In genomic region chr15:45126535-45127158, GRCh38 we compare ENCODE assay signal across 8 cellular contexts. TPM values are rescaled to one million over a fixed set of nuclear protein-coding genes. Genes with fewer than 3 reads are reported as not detected.
A peak's percentile ranks its signal among the peaks of the same experiment; 100 is the strongest.
DNase-seq lines count a peak whose midpoint lies in the region; ATAC-seq, FAIRE-seq and TF ChIP-seq lines count a peak whose summit lies in the region.

No MANE protein-coding gene starts in this region.

- H4K20me1 ChIP-seq in OCI-LY7 (ENCODE audit: insufficient read depth, low read length): no peaks in the 10 kb centered on the region
- H4K20me1 ChIP-seq in neural progenitor cell (ENCODE audit: low read depth): peaks cover 12% of the 10 kb centered on the region

- POLR2A ChIA-PET in AG04449 (lab: Yijun Ruan, JAX) (no interaction called here), OCI-LY7 (lab: Charles Lee) (interaction anchor here (1.2 kb wide), 1 partner anchor 50 kb away, joined by 3 read pairs; no protein-coding TSS in a partner anchor)

- H3K27me3 Mint-ChIP-seq in neural progenitor cell (ENCODE audit: insufficient read depth, low read depth): peaks cover 46% of the 10 kb centered on the region

- no TSS peak for BruUV-seq in OCI-LY7 (replicated peaks; lab: Mats Ljungman, UMichigan)

- H3F3A ChIP-seq in neural progenitor cell (ENCODE audit: low read depth): no peaks in the 10 kb centered on the region

- H3K4me3 Mint-ChIP-seq in neural progenitor cell: no peak overlapping the region

- no peak for ATAC-seq in HG03135 (IDR thresholded peaks at IDR 0.05; ENCODE audit: unreplicated experiment)
- no peak for ATAC-seq in HG02938 (IDR thresholded peaks at IDR 0.05; ENCODE audit: unreplicated experiment)
- no peak for ATAC-seq in GM18907 (IDR thresholded peaks at IDR 0.05; ENCODE audit: unreplicated experiment)

- H3K9me3 ChIP-seq in OCI-LY7 (ENCODE audit: low read length) (no peaks in the 10 kb centered on the region), neural progenitor cell (ENCODE audit: low read depth) (no peaks in the 10 kb centered on the region)

- H3K4me3 ChIP-seq in AG04449 (ENCODE audit: low read depth, low read length) (no peak overlapping the region), OCI-LY7 (ENCODE audit: low read depth, low read length, poor library complexity, severe bottlenecking) (no peak overlapping the region), bronchial epithelial cell (ENCODE audit: low read depth, low read length) (no peak overlapping the region), neural progenitor cell (no peak overlapping the region)

- DNase-seq in AG04449 (ENCODE audit: low read depth, low spot score): no peak
- peak; percentile 24 for DNase-seq in G401 (ENCODE audit: low spot score)
- peak; percentile 49 for DNase-seq in OCI-LY7 (ENCODE audit: low spot score)
- peak; percentile 55 for DNase-seq in bronchial epithelial cell (ENCODE audit: low read depth)
- peak; percentile 32 for DNase-seq in neural progenitor cell (ENCODE audit: low spot score)

- no peaks in the 10 kb centered on the region for H3K4me1 Mint-ChIP-seq in neural progenitor cell

- H3K9me2 ChIP-seq in OCI-LY7 (ENCODE audit: insufficient read depth, low read length): no peaks in the 10 kb centered on the region

- H3K36me3 ChIP-seq in OCI-LY7 (ENCODE audit: insufficient read depth, low read length) (no peaks in the 10 kb centered on the region), bronchial epithelial cell (ENCODE audit: control insufficient read depth, insufficient read depth, low read length) (no peaks in the 10 kb centered on the region), neural progenitor cell (no peaks in the 10 kb centered on the region)

- FAIRE-seq in bronchial epithelial cell (lab: Jason Lieb, UNC): no peak

- no peaks in the 10 kb centered on the region for H3K36me3 Mint-ChIP-seq in neural progenitor cell

- H3K27ac ChIP-seq in OCI-LY7 (ENCODE audit: low read depth, low read length, poor library complexity, severe bottlenecking) (no peak overlapping the region), neural progenitor cell (no peak overlapping the region)

- H3K4me1 ChIP-seq in OCI-LY7 (ENCODE audit: insufficient read depth, low read length, poor library complexity, severe bottlenecking) (no peaks in the 10 kb centered on the region), neural progenitor cell (peaks cover 5% of the 10 kb centered on the region)

- in situ Hi-C loops in G401 (cut with HindIII; ENCODE audit: low sequenced_read_pairs): no loop called here

- H3K9me3 Mint-ChIP-seq in neural progenitor cell: no peaks in the 10 kb centered on the region

- no peak overlapping the region for H2AFZ ChIP-seq in OCI-LY7 (ENCODE audit: low read length)
- no peak overlapping the region for H2AFZ ChIP-seq in neural progenitor cell (replicated peaks)

- H3K79me2 ChIP-seq in OCI-LY7 (ENCODE audit: insufficient read depth, low read depth, low read length): no peaks in the 10 kb centered on the region
- H3K79me2 ChIP-seq in neural progenitor cell (ENCODE audit: low read depth): no peaks in the 10 kb centered on the region

- no peak overlapping the region for H3K9ac ChIP-seq in neural progenitor cell

- CTCF ChIA-PET in AG04449 (lab: Yijun Ruan, JAX): interaction anchor here (0.6 to 2.5 kb wide), 25 partner anchors 8 to 331 kb away, joined by 3 to 33 read pairs (median 4); partner anchors contain the start of genes DUOX2 and DUOXA2
- CTCF ChIA-PET in OCI-LY7 (lab: Charles Lee; ENCODE audit: unreplicated experiment): no interaction called here

- H3K27ac Mint-ChIP-seq in neural progenitor cell: no peak overlapping the region

- H3K4me2 ChIP-seq in OCI-LY7 (ENCODE audit: low read length): no peak overlapping the region
- no peak overlapping the region for H3K4me2 ChIP-seq in neural progenitor cell

- TF ChIP-seq CTCF in AG04449 (IDR thresholded peaks at IDR 0.05; ENCODE audit: insufficient read depth, low read length, missing control alignments) (peak; percentile 34), OCI-LY7 (conservative IDR thresholded peaks at IDR 0.05; ENCODE audit: low read length) (peak; percentile 95), bronchial epithelial cell (IDR thresholded peaks at IDR 0.05; ENCODE audit: insufficient read depth, low read length, severe bottlenecking) (peak; percentile 68), neural progenitor cell (IDR thresholded peaks at IDR 0.05) (peak; percentile 68)

- intact Hi-C loops in OCI-LY7 (cut with micrococcal nuclease; ENCODE audit: unreplicated experiment): loop anchor here (5.0 kb wide), 1 partner anchor 331 kb away; no protein-coding TSS in a partner anchor

- H3K27me3 ChIP-seq in bronchial epithelial cell (ENCODE audit: control insufficient read depth, insufficient read depth, low read length) (no peaks in the 10 kb centered on the region), neural progenitor cell (peaks cover 100% of the 10 kb centered on the region)

RNA-seq across cellular contexts. Expression of gene DUOXA1, which starts 3.0 kb away (rescaled TPM):
- not detected in 2 replicates for total RNA-seq in G401 (2014; rRNA removed; shearing (Covaris generic))
- total RNA-seq in OCI-LY7 (2014; rRNA removed; shearing (Covaris generic)): not detected in 2 replicates
- total RNA-seq in OCI-LY7 (2022) (not detected in 2 replicates), bronchial epithelial cell (27.1 and 54.5 TPM in 2 replicates), neural progenitor cell (ENCODE audit: low replicate concordance) (not detected in 2 replicates)

RNA-seq across cellular contexts. Expression of gene DUOX1, which starts 3.1 kb away (rescaled TPM):
- not detected in 2 replicates for total RNA-seq in G401 (2014; rRNA removed; shearing (Covaris generic))
- not detected in 2 replicates for total RNA-seq in OCI-LY7 (2014; rRNA removed; shearing (Covaris generic))
- not detected in 2 replicates for total RNA-seq in OCI-LY7 (2022)
- 13.2 and 37.0 TPM in 2 replicates for total RNA-seq in bronchial epithelial cell
- 0.09 and 0.30 TPM in 2 replicates for total RNA-seq in neural progenitor cell (ENCODE audit: low replicate concordance)

RNA-seq across cellular contexts. Expression of gene DUOXA2, which starts 12.5 kb away (rescaled TPM):
- total RNA-seq in G401 (2014; rRNA removed; shearing (Covaris generic)): not detected in 2 replicates
- not detected in 2 replicates for total RNA-seq in OCI-LY7 (2014; rRNA removed; shearing (Covaris generic))
- total RNA-seq in OCI-LY7 (2022) (not detected in 2 replicates), bronchial epithelial cell (0.13 TPM in 1 of 2 replicates, not detected in the other), neural progenitor cell (ENCODE audit: low replicate concordance) (not detected in 2 replicates)

RNA-seq across cellular contexts. Expression of gene DUOX2, which starts 12.7 kb away (rescaled TPM):
- total RNA-seq in G401 (2014; rRNA removed; shearing (Covaris generic)): not detected in 2 replicates
- 0.03 and 0.05 TPM in 2 replicates for total RNA-seq in OCI-LY7 (2014; rRNA removed; shearing (Covaris generic))
- 0.06 TPM in 1 of 2 replicates, not detected in the other for total RNA-seq in OCI-LY7 (2022)
- 0.90 and 1.1 TPM in 2 replicates for total RNA-seq in bronchial epithelial cell
- total RNA-seq in neural progenitor cell (ENCODE audit: low replicate concordance): not detected in 2 replicates

Comparison
In these comparisons a context has a peak if more than half of its experiments do, and no peak if none do; other contexts are left out.
1. CTCF ChIP-seq: peak in every context shown above with its lines; median percentile 95 in OCI-LY7; 68 in bronchial epithelial cell; 68 in neural progenitor cell; 34 in AG04449.
2. RNA of gene DUOXA1, which starts 3.0 kb away (total RNA-seq): 27.1 to 54.5 TPM in bronchial epithelial cell; not detected in OCI-LY7, not detected in G401 and not detected in neural progenitor cell; every median in the first group is over 10 times any median in the second.
3. RNA of gene DUOX1, which starts 3.1 kb away (total RNA-seq): 13.2 to 37.0 TPM in bronchial epithelial cell; 0.09 to 0.30 TPM in neural progenitor cell, not detected in G401 and not detected in OCI-LY7; every median in the first group is over 10 times any median in the second.